21 cellular contexts compared by ENCODE assay signal in the genomic region with DNA sequence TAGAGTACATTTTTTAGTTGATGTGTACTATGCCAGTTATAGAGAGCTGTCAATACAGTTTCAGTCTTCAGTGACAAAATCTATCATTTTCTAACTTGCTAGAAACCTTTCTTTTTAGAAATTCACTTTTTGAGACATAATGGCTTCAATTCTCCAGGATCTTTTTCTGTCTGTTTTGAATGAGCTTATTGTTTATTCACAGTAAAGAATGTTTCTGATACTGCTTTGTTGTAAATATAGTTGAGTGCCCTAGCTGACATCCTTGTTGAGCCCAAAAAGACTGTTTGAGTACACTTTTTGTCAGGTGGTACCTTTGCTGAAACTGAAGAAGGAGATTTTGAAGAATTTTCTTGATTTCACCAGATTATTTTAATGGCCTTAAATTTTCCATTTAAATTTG.
"Had no signal": no experiment of that assay in that cellular context is flagged by ENCODE, and none has a peak within 500 bp of the region (broad histone marks: within the 10 kb centered on the region; RNA-seq: fewer than 3 reads in every experiment).

No MANE protein-coding gene starts in this region.

- H3K27ac ChIP-seq: ascending aorta, breast epithelium, spleen, suprapubic skin, upper lobe of left lung, VCaP had no signal

- H3K4me1 ChIP-seq: ascending aorta, breast epithelium, spleen, suprapubic skin, upper lobe of left lung had no signal

- H3K9me3 ChIP-seq: ascending aorta, breast epithelium, spleen, suprapubic skin, upper lobe of left lung had no signal

- H3K36me3 ChIP-seq: ascending aorta, breast epithelium, spleen, suprapubic skin, upper lobe of left lung had no signal

- DNase-seq: activated CD4-positive, CD25-positive, alpha-beta regulatory T cell treated with anti-CD3 and anti-CD28 coated beads, Interleukin-2, amount 50 U/mL, for 72 hours; activated CD8-positive, alpha-beta memory T cell treated with anti-CD3 and anti-CD28 coated beads for 24 hours; activated CD8-positive, alpha-beta memory T cell treated with anti-CD3 and anti-CD28 coated beads, Interleukin-2, amount 50 U/mL, for 48 hours; activated effector memory CD4-positive, alpha-beta T cell treated with Interleukin-2 at 50 U/mL for 16 hours; activated naive CD4-positive, alpha-beta T cell treated with anti-CD3 and anti-CD28 coated beads, Interleukin-2, amount 10 ng/mL, durations not matched to agents 7 days and 5 days; activated T-cell treated with anti-CD3 and anti-CD28 coated beads, Interleukin-2, amount 50 U/mL, for 48 hours; cerebellar nuclear complex; effector CD8-positive, alpha-beta T cell; mesenchymal stem cell; naive thymus-derived CD8-positive, alpha-beta T cell; retina; spleen; stimulated activated CD8-positive, alpha-beta memory T cell treated with anti-CD3 and anti-CD28 coated beads, Interleukin-4, amount 100 ng/mL, for 48 hours; stimulated activated naive CD4-positive, alpha-beta T cell treated with Interleukin-2 at 50 U/mL for 16 hours; SW 1271; T-helper 2 cell; upper lobe of left lung had no signal

- H3K27me3 ChIP-seq: ascending aorta, breast epithelium, spleen, suprapubic skin, upper lobe of left lung had no signal

- H3K4me3 ChIP-seq: ascending aorta, breast epithelium, spleen, suprapubic skin, upper lobe of left lung had no signal
